Comparison of ENCODE assay signal across 13 cellular contexts in genomic region chr2:1715184-1716012, GRCh38. TPM values are rescaled to one million over a fixed set of nuclear protein-coding genes. Genes with fewer than 3 reads are reported as not detected.
DNase-seq lines count a peak whose midpoint lies in the region; ATAC-seq and TF ChIP-seq lines count a peak whose summit lies in the region.
"Had no signal": no experiment of that assay in that cellular context is flagged by ENCODE, and none has a peak within 500 bp of the region (broad histone marks: within the 10 kb centered on the region; RNA-seq: fewer than 3 reads in every experiment).

No MANE protein-coding gene starts in this region.

- peaks cover 0 to 8% of the 10 kb centered on the region in 2 donors for H3K27me3 Mint-ChIP-seq in effector memory CD8-positive, alpha-beta T cell

- H3K9ac ChIP-seq in skeletal muscle tissue (ENCODE audit: low read depth in 1 of 3, low read length in 3 of 3): peak overlapping the region; percentile 40 to 50 (median 40)
- H3K9ac ChIP-seq in mesendoderm (ENCODE audit: low read length): no peak overlapping the region

- H3K27me3 ChIP-seq in right atrium auricular region (no peaks in the 10 kb centered on the region), skeletal muscle tissue (ENCODE audit: control insufficient read depth in 3 of 3, insufficient read depth in 3 of 3, low read length in 3 of 3) (peaks cover 0 to 25% (median 8%) of the 10 kb centered on the region in 3 donors), mesendoderm (ENCODE audit: insufficient read depth, low read length, poor library complexity) (no peaks in the 10 kb centered on the region)

- ATAC-seq in SK-N-SH treated with all-trans-retinoic acid at 6 μM for 48 hours (peak; percentile 81), HG03045 (IDR thresholded peaks at IDR 0.05; ENCODE audit: unreplicated experiment) (no peak)
- ATAC-seq in effector memory CD8-positive, alpha-beta T cell (replicated peaks): no peak
- ATAC-seq: GM12878 had no signal

- no peak overlapping the region for H3K23ac ChIP-seq in mesendoderm (ENCODE audit: low read length)

- H3K56ac ChIP-seq in mesendoderm (ENCODE audit: low read length): no peak overlapping the region

- no peak for TF ChIP-seq CTCF in right atrium auricular region (IDR thresholded peaks at IDR 0.05)

- peak overlapping the region; percentile 70 to 72 for H3K27ac ChIP-seq in right atrium auricular region
- H3K27ac ChIP-seq in skeletal muscle tissue (ENCODE audit: low read depth, low read length): peak overlapping the region; percentile 86
- H3K27ac ChIP-seq in mesendoderm (ENCODE audit: low read depth, low read length): no peak overlapping the region

- WGBS in mesendoderm (ENCODE audit: extremely low coverage, insufficient coverage, low lambda C conversion rate): no CpG with 5 or more reads among the region's 22 CpGs

- no peaks in the 10 kb centered on the region for H3K4me1 Mint-ChIP-seq in effector memory CD8-positive, alpha-beta T cell (ENCODE audit: low read depth in 2 of 2)

- H3K18ac ChIP-seq in mesendoderm (ENCODE audit: low read length): no peak overlapping the region

- peaks cover 10 to 11% of the 10 kb centered on the region in 2 donors for H3K9me3 Mint-ChIP-seq in effector memory CD8-positive, alpha-beta T cell

- H3K36me3 Mint-ChIP-seq in effector memory CD8-positive, alpha-beta T cell (ENCODE audit: insufficient read depth): no peaks in the 10 kb centered on the region

- H2BK120ac ChIP-seq in mesendoderm (ENCODE audit: low read depth, low read length): no peak overlapping the region

- H2BK15ac ChIP-seq in mesendoderm (replicated peaks; ENCODE audit: low read depth): no peak overlapping the region

- H2AK5ac ChIP-seq in mesendoderm (ENCODE audit: low read length): no peak overlapping the region

- peak; percentile 66 for DNase-seq in NCI-H2029 (lab: John Stamatoyannopoulos, UW)
- no peak for DNase-seq in right atrium auricular region (ENCODE audit: low spot score)
- no peak for DNase-seq in NCI-H1092 (lab: John Stamatoyannopoulos, UW)
- DNase-seq in effector memory CD8-positive, alpha-beta T cell: no peak
- DNase-seq in mesendoderm: no peak
- DNase-seq: activated CD4-positive, CD25-positive, alpha-beta regulatory T cell; NCI-H1694 treated with DMSO at 0.1 percent for 48 hours; stimulated activated CD4-positive, alpha-beta T cell treated with anti-CD3 and anti-CD28 coated beads, Interleukin-4, amount 100 ng/mL, for 24 hours; substantia nigra had no signal

- H3K4me1 ChIP-seq in right atrium auricular region (peaks cover 0 to 70% of the 10 kb centered on the region in 2 donors), skeletal muscle tissue (ENCODE audit: control insufficient read depth in 3 of 3, insufficient read depth in 3 of 3, low read length in 3 of 3) (peaks cover 33 to 46% (median 39%) of the 10 kb centered on the region in 3 donors), mesendoderm (ENCODE audit: control insufficient read depth, low read depth, low read length) (no peaks in the 10 kb centered on the region)

- peaks cover 31% of the 10 kb centered on the region for H3K79me2 ChIP-seq in mesendoderm (ENCODE audit: control insufficient read depth, insufficient read depth, low read length)

- no peak overlapping the region for H4K8ac ChIP-seq in mesendoderm (ENCODE audit: low read depth, low read length)

- H3K4me3 ChIP-seq in right atrium auricular region: no peak overlapping the region
- H3K4me3 ChIP-seq in skeletal muscle tissue (ENCODE audit: low read length in 3 of 3): no peak overlapping the region
- no peak overlapping the region for H3K4me3 ChIP-seq in mesendoderm (ENCODE audit: low read length)
- H3K4me3 ChIP-seq: GM12878 had no signal

- H3K79me1 ChIP-seq in mesendoderm (ENCODE audit: low read length): peaks cover 24% of the 10 kb centered on the region

- no peak overlapping the region for H3K4ac ChIP-seq in mesendoderm (ENCODE audit: low read depth, low read length)

- H3K36me3 ChIP-seq in right atrium auricular region (no peaks in the 10 kb centered on the region), skeletal muscle tissue (ENCODE audit: control insufficient read depth in 3 of 3, insufficient read depth in 3 of 3, low read length in 3 of 3) (no peaks in the 10 kb centered on the region), mesendoderm (ENCODE audit: control insufficient read depth, insufficient read depth, low read length) (no peaks in the 10 kb centered on the region)

- H4K5ac ChIP-seq in mesendoderm (ENCODE audit: low read length): no peak overlapping the region

- no peak overlapping the region for H3K27ac Mint-ChIP-seq in effector memory CD8-positive, alpha-beta T cell

- no peak overlapping the region for H3K4me2 ChIP-seq in mesendoderm (ENCODE audit: low read length)

- no peak overlapping the region for H3K4me3 Mint-ChIP-seq in effector memory CD8-positive, alpha-beta T cell

- no peak overlapping the region for H2BK5ac ChIP-seq in mesendoderm (ENCODE audit: low read length)

- H3K9me3 ChIP-seq in right atrium auricular region (no peaks in the 10 kb centered on the region), skeletal muscle tissue (ENCODE audit: control insufficient read depth in 3 of 3, low read length in 3 of 3) (no peaks in the 10 kb centered on the region)

TF ChIP-seq in SK-N-SH treated with all-trans-retinoic acid at 6 μM for 48 hours, 23 proteins besides CTCF, POLR2A, EP300 and RAD21 (continues in another document):
- peak; percentile 70; the same call in 1 of the 2 replicates for TF ChIP-seq ZNF70 (CRISPR knock-in tag; IDR thresholded peaks at IDR 0.05)
- TF ChIP-seq ZFP30 (CRISPR knock-in tag; IDR thresholded peaks at IDR 0.05): no peak
- TF ChIP-seq ZC3H10 (CRISPR knock-in tag; IDR thresholded peaks at IDR 0.05): no peak; the same call in 1 of the 2 replicates
- TF ChIP-seq, protein P1, sequence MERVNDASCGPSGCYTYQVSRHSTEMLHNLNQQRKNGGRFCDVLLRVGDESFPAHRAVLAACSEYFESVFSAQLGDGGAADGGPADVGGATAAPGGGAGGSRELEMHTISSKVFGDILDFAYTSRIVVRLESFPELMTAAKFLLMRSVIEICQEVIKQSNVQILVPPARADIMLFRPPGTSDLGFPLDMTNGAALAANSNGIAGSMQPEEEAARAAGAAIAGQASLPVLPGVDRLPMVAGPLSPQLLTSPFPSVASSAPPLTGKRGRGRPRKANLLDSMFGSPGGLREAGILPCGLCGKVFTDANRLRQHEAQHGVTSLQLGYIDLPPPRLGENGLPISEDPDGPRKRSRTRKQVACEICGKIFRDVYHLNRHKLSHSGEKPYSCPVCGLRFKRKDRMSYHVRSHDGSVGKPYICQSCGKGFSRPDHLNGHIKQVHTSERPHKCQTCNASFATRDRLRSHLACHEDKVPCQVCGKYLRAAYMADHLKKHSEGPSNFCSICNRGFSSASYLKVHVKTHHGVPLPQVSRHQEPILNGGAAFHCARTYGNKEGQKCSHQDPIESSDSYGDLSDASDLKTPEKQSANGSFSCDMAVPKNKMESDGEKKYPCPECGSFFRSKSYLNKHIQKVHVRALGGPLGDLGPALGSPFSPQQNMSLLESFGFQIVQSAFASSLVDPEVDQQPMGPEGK (CRISPR knock-in tag; IDR thresholded peaks at IDR 0.05; ENCODE audit: borderline replicate concordance): no peak
- no peak for TF ChIP-seq PPARA (CRISPR knock-in tag; IDR thresholded peaks at IDR 0.05; ENCODE audit: borderline replicate concordance)
- no peak for TF ChIP-seq BACH2 (CRISPR knock-in tag; IDR thresholded peaks at IDR 0.05; ENCODE audit: borderline replicate concordance)
- peak; percentile 58; the same call in 1 of the 2 replicates for TF ChIP-seq ZNF8 (CRISPR knock-in tag; IDR thresholded peaks at IDR 0.05)
- peak; percentile 49; the same call in 1 of the 2 replicates for TF ChIP-seq ARNTL (CRISPR knock-in tag; IDR thresholded peaks at IDR 0.05; ENCODE audit: borderline replicate concordance, low read depth)
- TF ChIP-seq TCF4 (CRISPR knock-in tag; IDR thresholded peaks at IDR 0.05; ENCODE audit: borderline replicate concordance): peak; percentile 97
- peak; percentile 69; the same call in 1 of the 2 replicates for TF ChIP-seq ZFP3 (CRISPR knock-in tag; IDR thresholded peaks at IDR 0.05)
- no peak for TF ChIP-seq POU6F1 (CRISPR knock-in tag; IDR thresholded peaks at IDR 0.05; ENCODE audit: borderline replicate concordance, low read depth)
- no peak; the same call in 1 of the 2 replicates for TF ChIP-seq ZNF565 (CRISPR knock-in tag; conservative IDR thresholded peaks at IDR 0.05; ENCODE audit: low read depth)
- TF ChIP-seq OSR1 (CRISPR knock-in tag; IDR thresholded peaks at IDR 0.05): no peak
- TF ChIP-seq, protein P2, sequence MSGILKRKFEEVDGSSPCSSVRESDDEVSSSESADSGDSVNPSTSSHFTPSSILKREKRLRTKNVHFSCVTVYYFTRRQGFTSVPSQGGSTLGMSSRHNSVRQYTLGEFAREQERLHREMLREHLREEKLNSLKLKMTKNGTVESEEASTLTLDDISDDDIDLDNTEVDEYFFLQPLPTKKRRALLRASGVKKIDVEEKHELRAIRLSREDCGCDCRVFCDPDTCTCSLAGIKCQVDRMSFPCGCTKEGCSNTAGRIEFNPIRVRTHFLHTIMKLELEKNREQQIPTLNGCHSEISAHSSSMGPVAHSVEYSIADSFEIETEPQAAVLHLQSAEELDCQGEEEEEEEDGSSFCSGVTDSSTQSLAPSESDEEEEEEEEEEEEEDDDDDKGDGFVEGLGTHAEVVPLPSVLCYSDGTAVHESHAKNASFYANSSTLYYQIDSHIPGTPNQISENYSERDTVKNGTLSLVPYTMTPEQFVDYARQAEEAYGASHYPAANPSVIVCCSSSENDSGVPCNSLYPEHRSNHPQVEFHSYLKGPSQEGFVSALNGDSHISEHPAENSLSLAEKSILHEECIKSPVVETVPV (CRISPR knock-in tag; IDR thresholded peaks at IDR 0.05): no peak
- TF ChIP-seq SNAI2 (CRISPR knock-in tag; IDR thresholded peaks at IDR 0.05): peak; percentile 81; the same call in 1 of the 2 replicates

RNA-seq across cellular contexts. Expression of gene PXDN, which starts 28.9 kb away (rescaled TPM):
- total RNA-seq in right atrium auricular region (10 to 100 TPM; 25.4 to 26.9 TPM), skeletal muscle tissue (106 TPM)
- 60.4 TPM for polyA plus RNA-seq in mesendoderm (2013, experiment 1 of 2)
- 60.8 TPM for polyA plus RNA-seq in mesendoderm (2013, experiment 2 of 2)
